In genomic region chr2:20526666-20527065, GRCh38 we compare ENCODE assay signal across 15 cellular contexts.
A peak's percentile ranks its signal among the peaks of the same experiment; 100 is the strongest.
DNase-seq lines count a peak whose midpoint lies in the region; ATAC-seq and TF ChIP-seq lines count a peak whose summit lies in the region.
"Had no signal": no experiment of that assay in that cellular context is flagged by ENCODE, and none has a peak within 500 bp of the region (broad histone marks: within the 10 kb centered on the region; RNA-seq: fewer than 3 reads in every experiment).

No MANE protein-coding gene starts in this region.

- H3K4me1 Mint-ChIP-seq in activated naive CD4-positive, alpha-beta T cell treated with anti-CD3 and anti-CD28 coated beads for 36 hours (ENCODE audit: low read depth) = no peaks in the 10 kb centered on the region

- H3F3A ChIP-seq in SK-N-SH (replicated peaks; ENCODE audit: insufficient read depth) = no peaks in the 10 kb centered on the region

- intact Hi-C loops in heart right ventricle (cut with DNase I) = loop anchor here in 6 of 10 donors (5.0 to 10.0 kb wide), 8 partner anchors 36 to 111 kb away; no protein-coding TSS in a partner anchor
- intact Hi-C loops in left ventricle myocardium superior (cut with micrococcal nuclease) = no loop called here
- intact Hi-C loops in activated naive CD4-positive, alpha-beta T cell treated with anti-CD3 and anti-CD28 coated beads for 36 hours (cut with micrococcal nuclease) = no loop called here

- H4K91ac ChIP-seq in mesenchymal stem cell (ENCODE audit: low read length) = no peak overlapping the region

- peaks cover 4% of the 10 kb centered on the region for H3K27me3 Mint-ChIP-seq in activated naive CD4-positive, alpha-beta T cell treated with anti-CD3 and anti-CD28 coated beads for 36 hours (ENCODE audit: low read depth)

- TF ChIP-seq CTCF in heart right ventricle (IDR thresholded peaks at IDR 0.05) = no peak
- TF ChIP-seq CTCF in SK-N-SH (IDR thresholded peaks at IDR 0.05) = no peak
- no peak for TF ChIP-seq CTCF in omental fat pad (IDR thresholded peaks at IDR 0.05)

- no peak overlapping the region for H2BK120ac ChIP-seq in mesenchymal stem cell (ENCODE audit: low read depth, low read length)

- peak overlapping the region in 1 of 2 experiments; percentile 88 for H2BK12ac ChIP-seq in mesenchymal stem cell (ENCODE audit: low read length in 2 of 2)

- DNase-seq in heart right ventricle = peak; percentile 36 to 43
- no peak for DNase-seq in left ventricle myocardium superior
- peak; percentile 88 for DNase-seq in SK-N-SH
- peak; percentile 48 for DNase-seq in mesenchymal stem cell
- DNase-seq in dermis blood vessel endothelial cell = no peak
- no peak for DNase-seq in omental fat pad (ENCODE audit: low spot score)
- no peak for DNase-seq in activated CD8-positive, alpha-beta memory T cell treated with anti-CD3 and anti-CD28 coated beads for 24 hours
- no peak for DNase-seq in activated naive CD4-positive, alpha-beta T cell treated with anti-CD3 and anti-CD28 coated beads for 36 hours
- DNase-seq: activated CD8-positive, alpha-beta memory T cell treated with anti-CD3 and anti-CD28 coated beads, Interleukin-2, amount 10 ng/mL, durations not matched to agents 7 days and 5 days; activated naive CD8-positive, alpha-beta T cell treated with anti-CD3 and anti-CD28 coated beads for 36 hours; H7; MG63 had no signal

- H3K4me3 Mint-ChIP-seq in activated naive CD4-positive, alpha-beta T cell treated with anti-CD3 and anti-CD28 coated beads for 36 hours = no peak overlapping the region
- H3K4me3 Mint-ChIP-seq: activated CD8-positive, alpha-beta memory T cell treated with anti-CD3 and anti-CD28 coated beads, Interleukin-2, amount 10 ng/mL, durations not matched to agents 7 days and 5 days; activated naive CD8-positive, alpha-beta T cell treated with anti-CD3 and anti-CD28 coated beads for 36 hours; memory B cell; type B pancreatic cell had no signal

- no peak overlapping the region for H3K23ac ChIP-seq in mesenchymal stem cell (ENCODE audit: low read length in 2 of 2)

- H3K4me1 ChIP-seq in heart right ventricle (peaks cover 31 to 83% (median 59%) of the 10 kb centered on the region in 9 donors), SK-N-SH (ENCODE audit: control insufficient read depth in 1 of 2, insufficient read depth in 2 of 2, low read depth in 1 of 2, low read length in 1 of 2) (peaks cover 0 to 34% of the 10 kb centered on the region in 2 experiments; a peak in 2 of 4 replicates), mesenchymal stem cell (ENCODE audit: control insufficient read depth, insufficient read depth, low read depth, low read length) (peaks cover 33% of the 10 kb centered on the region)

- peak; percentile 37; the same call in 1 of the 2 replicates for TF ChIP-seq RAD21 in SK-N-SH (IDR thresholded peaks at IDR 0.05; ENCODE audit: low read length)

- TF ChIP-seq EP300 in SK-N-SH (IDR thresholded peaks at IDR 0.05; ENCODE audit: borderline replicate concordance in 1 of 2, low read depth in 1 of 2, low read length in 1 of 2) = peak in 1 of 2 experiments; percentile 40; a peak in 2 of 4 replicates

- no peaks in the 10 kb centered on the region for H3K79me1 ChIP-seq in mesenchymal stem cell (replicated peaks; ENCODE audit: low read length, poor library complexity, severe bottlenecking)

- H3K36me3 ChIP-seq in heart right ventricle (no peaks in the 10 kb centered on the region), SK-N-SH (replicated peaks in 1 of 2; ENCODE audit: control insufficient read depth in 1 of 2, insufficient read depth in 2 of 2, low read length in 1 of 2) (no peaks in the 10 kb centered on the region), mesenchymal stem cell (ENCODE audit: control insufficient read depth in 1 of 2, insufficient read depth in 2 of 2, low read depth in 1 of 2, low read length in 2 of 2) (no peaks in the 10 kb centered on the region)
- H3K36me3 ChIP-seq: MG63 had no signal

- no peaks in the 10 kb centered on the region for H3K9me2 ChIP-seq in SK-N-SH

- no peak for ATAC-seq in heart right ventricle
- no peak for ATAC-seq in left ventricle myocardium superior
- ATAC-seq in omental fat pad (ENCODE audit: low FRiP score) = no peak
- ATAC-seq: activated CD8-positive, alpha-beta memory T cell treated with anti-CD3 and anti-CD28 coated beads, Interleukin-2, amount 10 ng/mL, durations not matched to agents 7 days and 5 days; esophagus mucosa had no signal

- peak overlapping the region in 7 of 10 donors; percentile 36 to 88 (median 72) for H3K27ac ChIP-seq in heart right ventricle
- peak overlapping the region in 1 of 2 experiments; percentile 84; a peak in 2 of 4 replicates for H3K27ac ChIP-seq in SK-N-SH (ENCODE audit: low read depth in 2 of 2, low read length in 1 of 2)
- H3K27ac ChIP-seq in mesenchymal stem cell (ENCODE audit: low read length, poor library complexity, severe bottlenecking) = no peak overlapping the region

- no peak overlapping the region for H3K14ac ChIP-seq in mesenchymal stem cell (ENCODE audit: low read length in 2 of 2)

- H3K4me3 ChIP-seq in heart right ventricle (no peak overlapping the region), SK-N-SH (ENCODE audit: low read depth in 2 of 2, low read length in 1 of 2) (no peak overlapping the region), mesenchymal stem cell (ENCODE audit: insufficient read depth in 1 of 2, low read depth in 1 of 2, low read length in 2 of 2) (no peak overlapping the region)
- H3K4me3 ChIP-seq: MG63 had no signal

- 47 to 52% methylated on average over 4 of the region's 4 CpGs for WGBS in heart right ventricle, 2 donors
- 50% methylated on average over 4 of the region's 4 CpGs for WGBS in SK-N-SH (ENCODE audit: low lambda C conversion rate)
- WGBS in mesenchymal stem cell = 65% methylated on average over 4 of the region's 4 CpGs

- H3K4me2 ChIP-seq in SK-N-SH (no peak overlapping the region), mesenchymal stem cell (ENCODE audit: low read length, poor library complexity, severe bottlenecking) (no peak overlapping the region)

- H2AK5ac ChIP-seq in mesenchymal stem cell (ENCODE audit: low read length, severe bottlenecking) = peak overlapping the region; percentile 54

- H3K9me3 Mint-ChIP-seq in activated naive CD4-positive, alpha-beta T cell treated with anti-CD3 and anti-CD28 coated beads for 36 hours = no peaks in the 10 kb centered on the region
- H3K9me3 Mint-ChIP-seq: activated naive CD8-positive, alpha-beta T cell treated with anti-CD3 and anti-CD28 coated beads for 36 hours; memory B cell; type B pancreatic cell had no signal

- no peak overlapping the region for H3K27ac Mint-ChIP-seq in activated naive CD4-positive, alpha-beta T cell treated with anti-CD3 and anti-CD28 coated beads for 36 hours
- H3K27ac Mint-ChIP-seq: activated CD8-positive, alpha-beta memory T cell treated with anti-CD3 and anti-CD28 coated beads, Interleukin-2, amount 10 ng/mL, durations not matched to agents 7 days and 5 days; activated naive CD8-positive, alpha-beta T cell treated with anti-CD3 and anti-CD28 coated beads for 36 hours; memory B cell; type B pancreatic cell had no signal

- no peak overlapping the region for H2BK5ac ChIP-seq in mesenchymal stem cell (ENCODE audit: low read depth, low read length, poor library complexity, severe bottlenecking)

- peak overlapping the region; percentile 37 for H2BK15ac ChIP-seq in mesenchymal stem cell (ENCODE audit: low read depth, poor library complexity, severe bottlenecking)

- no peaks in the 10 kb centered on the region for H3K36me3 Mint-ChIP-seq in activated naive CD4-positive, alpha-beta T cell treated with anti-CD3 and anti-CD28 coated beads for 36 hours (ENCODE audit: low read depth)
- H3K36me3 Mint-ChIP-seq: activated CD8-positive, alpha-beta memory T cell treated with anti-CD3 and anti-CD28 coated beads, Interleukin-2, amount 10 ng/mL, durations not matched to agents 7 days and 5 days; activated naive CD8-positive, alpha-beta T cell treated with anti-CD3 and anti-CD28 coated beads for 36 hours; memory B cell; type B pancreatic cell had no signal

- H4K20me1 ChIP-seq in SK-N-SH (ENCODE audit: insufficient read depth) = no peaks in the 10 kb centered on the region

- CTCF ChIA-PET in SK-N-SH (lab: Yijun Ruan, JAX) = interaction anchor here (0.7 to 2.0 kb wide), 10 partner anchors 17 to 147 kb away, joined by 3 to 6 read pairs (median 4); partner anchors contain the start of gene RHOB
- CTCF ChIA-PET in activated naive CD4-positive, alpha-beta T cell treated with anti-CD3 and anti-CD28 coated beads for 36 hours (lab: Charles Lee) = no interaction called here

- H2AFZ ChIP-seq in SK-N-SH (ENCODE audit: low read depth) = no peak overlapping the region
- H2AFZ ChIP-seq in mesenchymal stem cell (ENCODE audit: low read depth, low read length) = no peak overlapping the region

- H3K18ac ChIP-seq in mesenchymal stem cell (ENCODE audit: low read depth in 1 of 2, low read length in 2 of 2) = peak overlapping the region in 1 of 2 experiments; percentile 53

- peak overlapping the region; percentile 49 to 62 for H3K4ac ChIP-seq in mesenchymal stem cell (ENCODE audit: low read depth in 1 of 2, low read length in 2 of 2)

- H3K27me3 ChIP-seq in heart right ventricle = no peaks in the 10 kb centered on the region
- H3K27me3 ChIP-seq in SK-N-SH (ENCODE audit: insufficient read depth) = no peaks in the 10 kb centered on the region
- peaks cover 0 to 4% of the 10 kb centered on the region in 2 experiments for H3K27me3 ChIP-seq in mesenchymal stem cell (ENCODE audit: control insufficient read depth in 1 of 2, insufficient read depth in 1 of 2, low read length in 2 of 2)
- H3K27me3 ChIP-seq: MG63 had no signal

- H4K8ac ChIP-seq in mesenchymal stem cell (ENCODE audit: low read length) = no peak overlapping the region

- H3K9ac ChIP-seq in SK-N-SH (no peak overlapping the region), mesenchymal stem cell (ENCODE audit: low read length) (no peak overlapping the region)

- no peaks in the 10 kb centered on the region for H3K79me2 ChIP-seq in SK-N-SH (ENCODE audit: insufficient read depth)

- no peaks in the 10 kb centered on the region for H3K9me3 ChIP-seq in heart right ventricle
- no peaks in the 10 kb centered on the region for H3K9me3 ChIP-seq in SK-N-SH
- H3K9me3 ChIP-seq in mesenchymal stem cell (ENCODE audit: control insufficient read depth, low read length) = no peaks in the 10 kb centered on the region
- H3K9me3 ChIP-seq: MG63 had no signal

- POLR2A ChIA-PET in SK-N-SH (lab: Yijun Ruan, JAX) = interaction anchor here (0.6 to 5.6 kb wide), 4 partner anchors 76 to 117 kb away, joined by 3 to 64 read pairs (median 4); partner anchors contain the start of gene RHOB

TF ChIP-seq in SK-N-SH, 30 proteins besides CTCF, POLR2A, EP300 and RAD21 (continues in another document):
- no peak for TF ChIP-seq FOSL2 (IDR thresholded peaks at IDR 0.05; ENCODE audit: borderline replicate concordance, low read depth)
- TF ChIP-seq TEAD4 (IDR thresholded peaks at IDR 0.05; ENCODE audit: borderline replicate concordance, insufficient read depth) = no peak

Comparison
In these comparisons a context has a peak if more than half of its experiments do, and no peak if none do; other contexts are left out.
1. DNase-seq: peak in heart right ventricle (2 of 2), SK-N-SH (single experiment) and mesenchymal stem cell (single experiment); none in left ventricle myocardium superior (single experiment), dermis blood vessel endothelial cell (single experiment), omental fat pad (single experiment), activated CD8-positive, alpha-beta memory T cell treated with anti-CD3 and anti-CD28 coated beads for 24 hours (single experiment) and activated naive CD4-positive, alpha-beta T cell treated with anti-CD3 and anti-CD28 coated beads for 36 hours (single experiment).
2. intact Hi-C loops: an anchor here in heart right ventricle (5.0 to 10.0 kb wide); none called in left ventricle myocardium superior and activated naive CD4-positive, alpha-beta T cell treated with anti-CD3 and anti-CD28 coated beads for 36 hours.